ENCODE assay signal across 8 cellular contexts in genomic region chr6:26553739-26554668, GRCh38. TPM values are rescaled to one million over a fixed set of nuclear protein-coding genes. Genes with fewer than 3 reads are reported as not detected.
A peak's percentile ranks its signal among the peaks of the same experiment; 100 is the strongest.
DNase-seq lines count a peak whose midpoint lies in the region; ATAC-seq, FAIRE-seq and TF ChIP-seq lines count a peak whose summit lies in the region.

No MANE protein-coding gene starts in this region.

- RAD21 ChIA-PET in GM12878 (lab: Charles Lee; ENCODE audit: unreplicated experiment): interaction anchor here (0.7 to 5.5 kb wide), 14 partner anchors 10 to 247 kb away, joined by 3 to 40 read pairs (median 4); partner anchors contain the start of gene HMGN4

- no peak for TF ChIP-seq POLR2A in GM12878 (IDR thresholded peaks at IDR 0.05; ENCODE audit: low read depth, low read length)

- SMC1A ChIA-PET in GM12878 (lab: Charles Lee; ENCODE audit: uncharacterized antibody, unreplicated experiment): interaction anchor here (0.6 to 4.5 kb wide), 15 partner anchors 10 to 246 kb away, joined by 3 to 44 read pairs (median 5); partner anchors contain the start of gene HMGN4

- WGBS in GM12878 (ENCODE audit: insufficient coverage, insufficient replicate concordance, low lambda C conversion rate, missing lambda C conversion rate): 1% methylated on average over 19 of the region's 19 CpGs

- H3K9me3 ChIP-seq in ES-I3 (ENCODE audit: control insufficient read depth, insufficient read depth, low read length) (no peaks in the 10 kb centered on the region), GM12878 (replicated peaks; ENCODE audit: control insufficient read depth, insufficient read depth, low read length) (no peaks in the 10 kb centered on the region), iPS-18c (ENCODE audit: control insufficient read depth, insufficient read depth, low read length) (no peaks in the 10 kb centered on the region)

- TF ChIP-seq CTCF in GM12878 (IDR thresholded peaks at IDR 0.05 in 2 of 3, conservative IDR thresholded peaks at IDR 0.05 in 1 of 3; ENCODE audit: control insufficient read depth in 2 of 3, extremely low read depth in 1 of 3, insufficient read depth in 1 of 3, low read depth in 3 of 3, low read length in 3 of 3): no peak

- H3K36me3 ChIP-seq in ES-I3 (ENCODE audit: insufficient read depth, low read length) (no peaks in the 10 kb centered on the region), GM12878 (ENCODE audit: control insufficient read depth in 2 of 2, insufficient read depth in 2 of 2, low read length in 1 of 2) (no peaks in the 10 kb centered on the region)

- H3K27me3 ChIP-seq in GM12878 (replicated peaks in 1 of 2; ENCODE audit: control insufficient read depth in 2 of 2, insufficient read depth in 2 of 2, low read length in 1 of 2): no peaks in the 10 kb centered on the region

- H3K4me3 ChIP-seq in GM12878 (peak overlapping the region; percentile 80), iPS-18c (ENCODE audit: insufficient read depth, low read depth, low read length) (peak overlapping the region; percentile 66), skeletal muscle cell (ENCODE audit: low read depth, low read length) (peak overlapping the region; percentile 49)

- ATAC-seq in HG02610 (IDR thresholded peaks at IDR 0.05; ENCODE audit: unreplicated experiment): peak; percentile 60
- peak; percentile 59 for ATAC-seq in GM12878

- no TSS peak for BruUV-seq in GM12878 (replicated peaks; lab: Mats Ljungman, UMichigan)

- peak overlapping the region; percentile 92 for H3K4me2 ChIP-seq in GM12878 (ENCODE audit: control insufficient read depth, insufficient read depth)

- H3K9ac ChIP-seq in ES-I3 (ENCODE audit: low read depth, low read length) (peak overlapping the region; percentile 79), GM12878 (ENCODE audit: control insufficient read depth, insufficient read depth, low read length) (peak overlapping the region; percentile 72)

- in situ Hi-C loops in GM12878 (cut with MboI): loop anchor here (5.0 kb wide), 1 partner anchor 222 kb away; no protein-coding TSS in a partner anchor

- peak; percentile 44 for FAIRE-seq in GM12878 (lab: Jason Lieb, UNC)

- H3K79me2 ChIP-seq in GM12878 (ENCODE audit: control insufficient read depth, insufficient read depth, low read length): no peaks in the 10 kb centered on the region

- no peak for TF ChIP-seq RAD21 in GM12878 (IDR thresholded peaks at IDR 0.05; ENCODE audit: insufficient read depth, low read depth, low read length)

- no peaks in the 10 kb centered on the region for H4K20me1 ChIP-seq in GM12878 (ENCODE audit: control insufficient read depth, insufficient read depth)

- peak overlapping the region; percentile 83 for H2AFZ ChIP-seq in GM12878 (ENCODE audit: control insufficient read depth, low read depth, low read length)

- H3K4me1 ChIP-seq in ES-I3 (ENCODE audit: insufficient read depth, low read length): no peaks in the 10 kb centered on the region; the same call in 1 of the 2 replicates
- 0 out of 2 replicates have a peak, but pooled peaks cover 3% of the 10 kb centered on the region for H3K4me1 ChIP-seq in GM12878 (ENCODE audit: control insufficient read depth, insufficient read depth, low read length)

- peak overlapping the region; percentile 69 for H3K27ac ChIP-seq in GM12878 (ENCODE audit: control insufficient read depth, insufficient read depth)

- intact Hi-C loops in GM12878 (cut with micrococcal nuclease; ENCODE audit: unreplicated experiment): loop anchor here (1.0 to 10.0 kb wide), 5 partner anchors 16 to 379 kb away; partner anchors contain the start of gene HMGN4

- POLR2A ChIA-PET in GM12878 (lab: Charles Lee): interaction anchor here (0.6 to 4.5 kb wide), 12 partner anchors 8 to 280 kb away, joined by 3 to 29 read pairs (median 6); partner anchors contain the start of gene HMGN4

- DNase-seq in NCI-H187 (lab: John Stamatoyannopoulos, UW): peak; percentile 62 to 89
- peak; percentile 90 for DNase-seq in T1000 (lab: John Stamatoyannopoulos, UW)
- no peak for DNase-seq in GM12878 (ENCODE audit: low read depth, low spot score)
- DNase-seq in skeletal muscle cell (ENCODE audit: low read depth): peak; percentile 86
- DNase-seq in GM19238 (ENCODE audit: insufficient read length, low spot score): no peak

- no peak; a peak in 1 of 4 replicates for TF ChIP-seq EP300 in GM12878 (IDR thresholded peaks at IDR 0.05; ENCODE audit: borderline replicate concordance in 1 of 2, control insufficient read depth in 1 of 2, low read depth in 2 of 2, low read length in 2 of 2)

- CTCF ChIA-PET in GM12878 (lab: Yijun Ruan, JAX): interaction anchor here (0.8 to 4.1 kb wide), 12 partner anchors 10 to 246 kb away, joined by 3 to 28 read pairs (median 4); partner anchors contain the start of gene HMGN4

TF ChIP-seq in GM12878, 131 proteins besides CTCF, POLR2A, EP300 and RAD21 (continues in another document):
- TF ChIP-seq SMAD5 (IDR thresholded peaks at IDR 0.05; ENCODE audit: low read depth) (no peak), ZSCAN29 (IDR thresholded peaks at IDR 0.05) (peak; percentile 98), HCFC1 (IDR thresholded peaks at IDR 0.05; ENCODE audit: low read length) (no peak), NFXL1 (IDR thresholded peaks at IDR 0.05; ENCODE audit: borderline replicate concordance) (no peak)

RNA-seq across cellular contexts. Expression of gene HMGN4, which starts 15.8 kb away (rescaled TPM):
- 28.9 and 31.1 TPM in 2 replicates for total RNA-seq in GM12878 (2013; cell fraction: nucleolus; rRNA removed)
- 73.9 and 90.7 TPM in 2 replicates for total RNA-seq in GM12878 (2014; rRNA removed)
- total RNA-seq in GM12878 (2014; rRNA removed; fragmentation: Illumina TruSeq; extraction: Trizol): 99.0 and 99.1 TPM in 2 replicates
- total RNA-seq in GM12878 (2021): 64.2 and 67.2 TPM in 2 replicates
- polyA plus RNA-seq in GM12878 (2011; ENCODE audit: low read depth): 45.4 TPM
- polyA plus RNA-seq in GM12878 (2011; rRNA removed): 79.5 and 112 TPM in 2 replicates
- polyA plus RNA-seq in GM12878 (2011; cell fraction: cytosol; rRNA removed): 53.2 and 53.3 TPM in 2 replicates
- 25.6 and 31.0 TPM in 2 replicates for polyA plus RNA-seq in GM12878 (2011; cell fraction: nucleus; rRNA removed)
- 40.3 and 60.7 TPM in 2 replicates for polyA plus RNA-seq in GM12878 (2012)
- polyA plus RNA-seq in GM12878 (2014; fragmentation: Illumina TruSeq; extraction: Trizol): 87.4 and 98.8 TPM in 2 replicates
- polyA plus RNA-seq in GM12878 (2014; fragmentation: Nextera tagmentation; extraction: Ambion mirVana): 10 to 100 TPM; 26.7 to 31.2 TPM
- 54.6 and 71.6 TPM in 2 replicates for polyA plus RNA-seq in GM12878 (2014; rRNA removed)
- polyA plus RNA-seq in GM12878 (2016; fragmentation: Nextera tagmentation; extraction: Ambion mirVana): 10 to 100 TPM; 85.8 to 88.6 TPM
- polyA minus RNA-seq in GM12878 (2011; rRNA and poly(A)+ RNA removed): 45.3 and 47.3 TPM in 2 replicates
- polyA minus RNA-seq in GM12878 (2011; cell fraction: cytosol; rRNA and poly(A)+ RNA removed): 13.1 and 21.7 TPM in 2 replicates
- polyA minus RNA-seq in GM12878 (2011; cell fraction: nucleus; rRNA and poly(A)+ RNA removed): 4.3 and 7.9 TPM in 2 replicates

RNA-seq across cellular contexts. Expression of gene ABT1, which starts 42.7 kb away (rescaled TPM):
- total RNA-seq in GM12878 (2013; cell fraction: nucleolus; rRNA removed): 19.2 and 19.7 TPM in 2 replicates
- total RNA-seq in GM12878 (2014; rRNA removed) (33.5 and 37.1 TPM in 2 replicates), GM12878 (2014; rRNA removed; fragmentation: Illumina TruSeq; extraction: Trizol) (19.4 and 21.5 TPM in 2 replicates), GM12878 (2021) (27.3 and 27.5 TPM in 2 replicates)
- polyA plus RNA-seq in GM12878 (2011; ENCODE audit: low read depth): 9.1 TPM
- polyA plus RNA-seq in GM12878 (2011; rRNA removed) (22.5 and 29.1 TPM in 2 replicates), GM12878 (2014; fragmentation: Illumina TruSeq; extraction: Trizol) (8.4 and 15.4 TPM in 2 replicates), GM12878 (2014; fragmentation: Nextera tagmentation; extraction: Ambion mirVana) (10 to 100 TPM in 1 of 2 experiments, 1 to 10 TPM in 1; 8.4 to 11.3 TPM), GM12878 (2014; rRNA removed) (35.7 and 36.9 TPM in 2 replicates), GM12878 (2016; fragmentation: Nextera tagmentation; extraction: Ambion mirVana) (10 to 100 TPM; 42.5 to 43.5 TPM)
- 32.1 and 42.6 TPM in 2 replicates for polyA plus RNA-seq in GM12878 (2011; cell fraction: cytosol; rRNA removed)
- 19.3 and 23.6 TPM in 2 replicates for polyA plus RNA-seq in GM12878 (2011; cell fraction: nucleus; rRNA removed)
- 15.4 and 17.1 TPM in 2 replicates for polyA plus RNA-seq in GM12878 (2012)
- 13.5 and 22.0 TPM in 2 replicates for polyA minus RNA-seq in GM12878 (2011; rRNA and poly(A)+ RNA removed)
- polyA minus RNA-seq in GM12878 (2011; cell fraction: cytosol; rRNA and poly(A)+ RNA removed): 6.9 and 7.8 TPM in 2 replicates
- polyA minus RNA-seq in GM12878 (2011; cell fraction: nucleus; rRNA and poly(A)+ RNA removed): 20.7 and 25.6 TPM in 2 replicates

RNA-seq across cellular contexts. Expression of gene BTN1A1, which starts 53.9 kb away (rescaled TPM):
- not detected in 2 replicates for total RNA-seq in GM12878 (2013; cell fraction: nucleolus; rRNA removed)
- total RNA-seq in GM12878 (2014; rRNA removed) (0.79 and 1.1 TPM in 2 replicates), GM12878 (2014; rRNA removed; fragmentation: Illumina TruSeq; extraction: Trizol) (1.1 TPM in 2 replicates), GM12878 (2021) (1.1 and 1.5 TPM in 2 replicates)
- 0.26 TPM for polyA plus RNA-seq in GM12878 (2011; ENCODE audit: low read depth)
- polyA plus RNA-seq in GM12878 (2011; rRNA removed) (0.04 and 0.05 TPM in 2 replicates), GM12878 (2014; fragmentation: Illumina TruSeq; extraction: Trizol) (1.7 and 2.2 TPM in 2 replicates), GM12878 (2014; fragmentation: Nextera tagmentation; extraction: Ambion mirVana) (under 1 TPM; 0.82 to 0.91 TPM), GM12878 (2014; rRNA removed) (0.57 and 0.63 TPM in 2 replicates), GM12878 (2016; fragmentation: Nextera tagmentation; extraction: Ambion mirVana) (1 to 10 TPM in 1 of 2 experiments, under 1 TPM in 1; 0.18 to 1.1 TPM)
- 0.03 TPM in 2 replicates for polyA plus RNA-seq in GM12878 (2011; cell fraction: cytosol; rRNA removed)
- not detected in 2 replicates for polyA plus RNA-seq in GM12878 (2011; cell fraction: nucleus; rRNA removed)
- polyA plus RNA-seq in GM12878 (2012): 0.08 and 0.26 TPM in 2 replicates
- polyA minus RNA-seq in GM12878 (2011; rRNA and poly(A)+ RNA removed): not detected in 2 replicates
- polyA minus RNA-seq in GM12878 (2011; cell fraction: cytosol; rRNA and poly(A)+ RNA removed): not detected in 2 replicates
- not detected in 2 replicates for polyA minus RNA-seq in GM12878 (2011; cell fraction: nucleus; rRNA and poly(A)+ RNA removed)

Comparison
In these comparisons a context has a peak if more than half of its experiments do, and no peak if none do; other contexts are left out.
1. DNase-seq: peak in NCI-H187 (2 of 2), T1000 (single experiment) and skeletal muscle cell (single experiment); none in GM12878 (single experiment) and GM19238 (single experiment).
2. Peak in every context shown above with its lines, with median percentiles within 50 percentile points of each other: H3K4me3 ChIP-seq.